In genomic region chr18:68583685-68584084, GRCh38 we compare ENCODE assay signal across 27 cellular contexts.
DNase-seq lines count a peak whose midpoint lies in the region; FAIRE-seq and TF ChIP-seq lines count a peak whose summit lies in the region.
"Had no signal": no experiment of that assay in that cellular context is flagged by ENCODE, and none has a peak within 500 bp of the region (broad histone marks: within the 10 kb centered on the region; RNA-seq: fewer than 3 reads in every experiment).

No MANE protein-coding gene starts in this region.

- peak; percentile 39 for FAIRE-seq in astrocyte (lab: Jason Lieb, UNC)
- FAIRE-seq: A204.1, GM12878, GM12892, GM18507, GM19239 had no signal

- H3K4me1 Mint-ChIP-seq in astrocyte (ENCODE audit: low read depth, unreplicated experiment): peaks cover 6% of the 10 kb centered on the region
- no peaks in the 10 kb centered on the region for H3K4me1 Mint-ChIP-seq in neural progenitor cell
- H3K4me1 Mint-ChIP-seq: CD14-positive monocyte; CD4-positive, alpha-beta memory T cell; CD4-positive, CD25-positive, alpha-beta regulatory T cell; CD8-positive, alpha-beta memory T cell had no signal

- H3F3A ChIP-seq in neural cell (ENCODE audit: insufficient read depth, low read length, poor library complexity, severe bottlenecking) (no peaks in the 10 kb centered on the region), neural progenitor cell (ENCODE audit: low read depth) (no peaks in the 10 kb centered on the region)

- H3K79me2 ChIP-seq in astrocyte (ENCODE audit: insufficient read depth, low read length) (no peaks in the 10 kb centered on the region), neural cell (replicated peaks; ENCODE audit: insufficient read depth, low read length) (no peaks in the 10 kb centered on the region), neural progenitor cell (ENCODE audit: low read depth) (no peaks in the 10 kb centered on the region)

- H3K27me3 ChIP-seq in astrocyte (ENCODE audit: insufficient read depth, low read length) (no peaks in the 10 kb centered on the region), neural cell (ENCODE audit: insufficient read depth, low read depth, low read length) (no peaks in the 10 kb centered on the region), neural progenitor cell (no peaks in the 10 kb centered on the region)
- H3K27me3 ChIP-seq: BE2C, BLaER1 had no signal

- H3K9me3 Mint-ChIP-seq in astrocyte (ENCODE audit: unreplicated experiment) (no peaks in the 10 kb centered on the region), neural progenitor cell (no peaks in the 10 kb centered on the region)
- H3K9me3 Mint-ChIP-seq: CD4-positive, alpha-beta memory T cell; CD8-positive, alpha-beta memory T cell had no signal

- no peak overlapping the region for H3K4me2 ChIP-seq in astrocyte (ENCODE audit: low read length)
- no peak overlapping the region for H3K4me2 ChIP-seq in neural cell (ENCODE audit: low read length)
- H3K4me2 ChIP-seq in neural progenitor cell: no peak overlapping the region
- H3K4me2 ChIP-seq: BLaER1 had no signal

- no peaks in the 10 kb centered on the region for H3K4me1 ChIP-seq in astrocyte (ENCODE audit: insufficient read depth, low read length)
- H3K4me1 ChIP-seq in neural progenitor cell: no peaks in the 10 kb centered on the region
- H3K4me1 ChIP-seq: BE2C had no signal

- H3K27ac ChIP-seq in astrocyte (ENCODE audit: low read depth, low read length) (no peak overlapping the region), neural cell (ENCODE audit: low read length) (peak overlapping the region; percentile 56), neural progenitor cell (no peak overlapping the region)
- H3K27ac ChIP-seq: BLaER1 had no signal

- H2AFZ ChIP-seq in astrocyte (ENCODE audit: low read depth, low read length) (no peak overlapping the region), neural cell (ENCODE audit: low read depth, low read length) (no peak overlapping the region), neural progenitor cell (replicated peaks) (no peak overlapping the region)

- no peak overlapping the region for H3K9ac ChIP-seq in astrocyte (ENCODE audit: low read length)
- H3K9ac ChIP-seq in neural cell (ENCODE audit: low read length): no peak overlapping the region
- H3K9ac ChIP-seq in neural progenitor cell: no peak overlapping the region
- H3K9ac ChIP-seq: BLaER1 had no signal

- H4K20me1 ChIP-seq in astrocyte (ENCODE audit: insufficient read depth, low read length) (no peaks in the 10 kb centered on the region), neural cell (ENCODE audit: insufficient read depth) (no peaks in the 10 kb centered on the region), neural progenitor cell (ENCODE audit: low read depth) (no peaks in the 10 kb centered on the region)
- H4K20me1 ChIP-seq: BLaER1 had no signal

- TF ChIP-seq CTCF in astrocyte (IDR thresholded peaks at IDR 0.05; ENCODE audit: insufficient read depth, low read depth, low read length): no peak
- no peak for TF ChIP-seq CTCF in neural cell (IDR thresholded peaks at IDR 0.05; ENCODE audit: poor library complexity, severe bottlenecking)
- TF ChIP-seq CTCF in neural progenitor cell (IDR thresholded peaks at IDR 0.05): no peak

- H3K36me3 ChIP-seq in astrocyte (ENCODE audit: insufficient read depth, low read length) (no peaks in the 10 kb centered on the region), neural cell (ENCODE audit: insufficient read depth, low read length) (no peaks in the 10 kb centered on the region), neural progenitor cell (no peaks in the 10 kb centered on the region)
- H3K36me3 ChIP-seq: BE2C, BLaER1 had no signal

- TF ChIP-seq EP300 in neural cell (conservative IDR thresholded peaks at IDR 0.05; ENCODE audit: poor library complexity, severe bottlenecking): peak; percentile 85

- TF ChIP-seq RAD21 in neural cell (conservative IDR thresholded peaks at IDR 0.05): no peak

- H3K9me2 ChIP-seq in neural cell (ENCODE audit: insufficient read depth, low read length): no peaks in the 10 kb centered on the region

- no peak overlapping the region for H3K4me3 Mint-ChIP-seq in astrocyte (ENCODE audit: unreplicated experiment)
- H3K4me3 Mint-ChIP-seq in neural progenitor cell: no peak overlapping the region
- H3K4me3 Mint-ChIP-seq: CD14-positive monocyte; CD4-positive, alpha-beta memory T cell; CD4-positive, CD25-positive, alpha-beta regulatory T cell; CD8-positive, alpha-beta memory T cell had no signal

- H3K9me3 ChIP-seq in astrocyte (ENCODE audit: insufficient read depth, low read depth, low read length) (no peaks in the 10 kb centered on the region), neural cell (ENCODE audit: low read length) (no peaks in the 10 kb centered on the region), neural progenitor cell (ENCODE audit: low read depth) (no peaks in the 10 kb centered on the region)
- H3K9me3 ChIP-seq: BE2C, BLaER1 had no signal

- H3K4me3 ChIP-seq in astrocyte (ENCODE audit: insufficient read depth, low read depth, low read length): no peak overlapping the region
- H3K4me3 ChIP-seq in neural cell (ENCODE audit: low read length): no peak overlapping the region
- H3K4me3 ChIP-seq in neural progenitor cell: no peak overlapping the region
- H3K4me3 ChIP-seq: BLaER1, GM12878 had no signal

- no peak overlapping the region for H3K27ac Mint-ChIP-seq in astrocyte (ENCODE audit: unreplicated experiment)
- H3K27ac Mint-ChIP-seq in neural progenitor cell: no peak overlapping the region
- H3K27ac Mint-ChIP-seq: CD14-positive monocyte; CD4-positive, alpha-beta memory T cell; CD4-positive, CD25-positive, alpha-beta regulatory T cell; CD8-positive, alpha-beta memory T cell had no signal

- no peaks in the 10 kb centered on the region for H3K27me3 Mint-ChIP-seq in astrocyte (ENCODE audit: low read depth, unreplicated experiment)
- H3K27me3 Mint-ChIP-seq in neural progenitor cell (ENCODE audit: insufficient read depth, low read depth): no peaks in the 10 kb centered on the region
- H3K27me3 Mint-ChIP-seq: CD4-positive, CD25-positive, alpha-beta regulatory T cell; CD8-positive, alpha-beta memory T cell had no signal

- H3K36me3 Mint-ChIP-seq in astrocyte (ENCODE audit: low read depth, unreplicated experiment) (no peaks in the 10 kb centered on the region), neural progenitor cell (no peaks in the 10 kb centered on the region)
- H3K36me3 Mint-ChIP-seq: CD14-positive monocyte; CD4-positive, alpha-beta memory T cell; CD4-positive, CD25-positive, alpha-beta regulatory T cell; CD8-positive, alpha-beta memory T cell had no signal

- DNase-seq in SK-N-DZ (ENCODE audit: low spot score): peak; percentile 72
- no peak for DNase-seq in astrocyte (ENCODE audit: low read depth)
- no peak for DNase-seq in HPDE6-E6E7 (ENCODE audit: extremely low spot score)
- DNase-seq in neural progenitor cell (ENCODE audit: low spot score): no peak
- DNase-seq: 8988T; ACHN; BE2C; C1 segment of cervical spinal cord; CD4-positive, alpha-beta memory T cell; CD4-positive, CD25-positive, alpha-beta regulatory T cell; CD8-positive, alpha-beta memory T cell; COR-L47; DMS 273 treated with DMSO at 0.1 percent for 48 hours; DMS153; DMS53; DMS79; DND-41; EL; GDM1 had no signal

TF ChIP-seq in neural cell, 6 proteins besides CTCF, POLR2A, EP300 and RAD21:
- TF ChIP-seq EZH2 (IDR thresholded peaks at IDR 0.05; ENCODE audit: borderline replicate concordance, insufficient read depth, low read length, poor library complexity, severe bottlenecking) (no peak), POLR2AphosphoS5 (IDR thresholded peaks at IDR 0.05) (peak; percentile 47), REST (IDR thresholded peaks at IDR 0.05; ENCODE audit: borderline replicate concordance) (peak; percentile 64)
TF ChIP-seq in neural cell: peak in this region for 2.
